8 cellular contexts compared by ENCODE assay signal in genomic region chr13:110575322-110576069, GRCh38. TPM values are rescaled to one million over a fixed set of nuclear protein-coding genes. Genes with fewer than 3 reads are reported as not detected.
DNase-seq lines count a peak whose midpoint lies in the region; ATAC-seq and TF ChIP-seq lines count a peak whose summit lies in the region.

No MANE protein-coding gene starts in this region.

- peak; percentile 24 for DNase-seq in stimulated activated CD4-positive, alpha-beta T cell treated with anti-CD3 and anti-CD28 coated beads, Interleukin-15, amount 100 ng/mL, for 24 hours
- no peak for DNase-seq in stimulated activated CD4-positive, alpha-beta T cell treated with anti-CD3 and anti-CD28 coated beads, Interleukin-4, amount 100 ng/mL, for 24 hours
- DNase-seq in NCI-H460 (ENCODE audit: extremely low read depth, low read depth): peak; percentile 22
- no peak for DNase-seq in left colon
- DNase-seq in mesothelial cell of epicardium (ENCODE audit: low spot score in 2 of 2, unreplicated experiment in 2 of 2): no peak

- H3K27me3 Mint-ChIP-seq in mesothelial cell of epicardium (ENCODE audit: low read depth): peaks cover 7% of the 10 kb centered on the region

- intact Hi-C loops in left colon (cut with DNase I, micrococcal nuclease): no loop called here

- H3K27me3 ChIP-seq in duodenal mucosa (ENCODE audit: control insufficient read depth in 1 of 2, insufficient read depth in 2 of 2, low read length in 2 of 2) (no peaks in the 10 kb centered on the region), skeletal muscle satellite cell (ENCODE audit: control insufficient read depth, insufficient read depth, low read length) (peaks cover 64% of the 10 kb centered on the region)

- no peaks in the 10 kb centered on the region for H3K36me3 ChIP-seq in duodenal mucosa (ENCODE audit: control insufficient read depth in 1 of 2, insufficient read depth in 2 of 2, low read length in 2 of 2)
- no peaks in the 10 kb centered on the region for H3K36me3 ChIP-seq in skeletal muscle satellite cell (ENCODE audit: insufficient read depth, low read length)

- H3K4me2 ChIP-seq in skeletal muscle satellite cell (ENCODE audit: low read length): peak overlapping the region; percentile 13

- H3K27ac ChIP-seq in duodenal mucosa (ENCODE audit: low read depth, low read length): no peak overlapping the region

- no peak overlapping the region for H3K27ac Mint-ChIP-seq in mesothelial cell of epicardium

- H3K4me3 ChIP-seq in duodenal mucosa (ENCODE audit: low read depth in 1 of 2, low read length in 2 of 2): peak overlapping the region; percentile 7 to 15
- no peak overlapping the region for H3K4me3 ChIP-seq in skeletal muscle satellite cell (ENCODE audit: low read length)

- no peaks in the 10 kb centered on the region for H3K9me3 Mint-ChIP-seq in mesothelial cell of epicardium

- H3K4me3 Mint-ChIP-seq in mesothelial cell of epicardium: no peak overlapping the region

- H3K36me3 Mint-ChIP-seq in mesothelial cell of epicardium: no peaks in the 10 kb centered on the region

- ATAC-seq in HG02852 (IDR thresholded peaks at IDR 0.05; ENCODE audit: unreplicated experiment): peak; percentile 85
- no peak for ATAC-seq in left colon

- no peak overlapping the region for H3K9ac ChIP-seq in duodenal mucosa (ENCODE audit: low read depth in 1 of 2, low read length in 2 of 2)
- H3K9ac ChIP-seq in skeletal muscle satellite cell (ENCODE audit: low read depth, low read length): no peak overlapping the region

- TF ChIP-seq CTCF in mesothelial cell of epicardium (IDR thresholded peaks at IDR 0.05; ENCODE audit: unreplicated experiment): no peak

- peaks cover 5% of the 10 kb centered on the region for H3K4me1 Mint-ChIP-seq in mesothelial cell of epicardium

- H3K9me3 ChIP-seq in duodenal mucosa (ENCODE audit: control insufficient read depth in 1 of 2, low read length in 2 of 2) (no peaks in the 10 kb centered on the region), skeletal muscle satellite cell (replicated peaks; ENCODE audit: low read length) (no peaks in the 10 kb centered on the region)

- H3K4me1 ChIP-seq in duodenal mucosa (ENCODE audit: control insufficient read depth in 1 of 2, insufficient read depth in 2 of 2, low read length in 2 of 2) (peaks cover 27 to 31% of the 10 kb centered on the region in 2 donors), skeletal muscle satellite cell (ENCODE audit: control insufficient read depth, insufficient read depth, low read length) (peaks cover 4% of the 10 kb centered on the region)

RNA-seq across cellular contexts. Expression of gene RAB20, which starts 14.0 kb away (rescaled TPM):
- 88.6 and 92.0 TPM in 2 replicates for total RNA-seq in NCI-H460 (2014; rRNA removed; shearing (Covaris generic))
- polyA plus RNA-seq in NCI-H460 (2014; cell fraction: nucleus; rRNA removed): 93.0 and 105 TPM in 2 replicates
- 10.4 and 11.8 TPM in 2 replicates for total RNA-seq in skeletal muscle satellite cell (2012; rRNA removed)
- total RNA-seq in left colon (10 to 100 TPM; 37.1 to 53.5 TPM), mesothelial cell of epicardium (8.9 to 10.2 TPM (median 9.6 TPM) in 3 replicates)

RNA-seq across cellular contexts. Expression of gene NAXD, which starts 39.8 kb away (rescaled TPM):
- total RNA-seq in NCI-H460 (2014; rRNA removed; shearing (Covaris generic)): 20.9 and 21.5 TPM in 2 replicates
- 37.9 and 53.9 TPM in 2 replicates for polyA plus RNA-seq in NCI-H460 (2014; cell fraction: nucleus; rRNA removed)
- total RNA-seq in skeletal muscle satellite cell (2012; rRNA removed): 12.4 and 14.6 TPM in 2 replicates
- 10 to 100 TPM; 35.9 to 36.4 TPM for total RNA-seq in left colon
- 39.5 to 41.4 TPM (median 40.8 TPM) in 3 replicates for total RNA-seq in mesothelial cell of epicardium

Comparison
In these comparisons a context has a peak if more than half of its experiments do, and no peak if none do; other contexts are left out.
1. DNase-seq: peak in stimulated activated CD4-positive, alpha-beta T cell treated with anti-CD3 and anti-CD28 coated beads, Interleukin-15, amount 100 ng/mL, for 24 hours (single experiment) and NCI-H460 (single experiment); none in stimulated activated CD4-positive, alpha-beta T cell treated with anti-CD3 and anti-CD28 coated beads, Interleukin-4, amount 100 ng/mL, for 24 hours (single experiment), left colon (0 of 2) and mesothelial cell of epicardium (0 of 2).